27 cellular contexts compared by ENCODE assay signal in genomic region chr13:70938462-70938861, GRCh38.
"Had no signal": no experiment of that assay in that cellular context is flagged by ENCODE, and none has a peak within 500 bp of the region (broad histone marks: within the 10 kb centered on the region; RNA-seq: fewer than 3 reads in every experiment).

No MANE protein-coding gene starts in this region.

- FAIRE-seq: urothelium cell line had no signal

- H3K27ac ChIP-seq: stomach, suprapubic skin, testis, thoracic aorta, thyroid gland, tibial artery, tibial nerve, transverse colon, upper lobe of left lung, upper lobe of right lung, uterus, vagina had no signal

- H3K4me3 ChIP-seq: stomach, suprapubic skin, testis, thoracic aorta, thyroid gland, tibial artery, tibial nerve, transverse colon, upper lobe of left lung, upper lobe of right lung, uterus, vagina had no signal

- H3K9me3 ChIP-seq: stomach, suprapubic skin, testis, thoracic aorta, thyroid gland, tibial artery, tibial nerve, transverse colon, upper lobe of left lung, upper lobe of right lung, uterus, vagina had no signal

- ATAC-seq: stimulated activated effector memory CD8-positive, alpha-beta T cell treated with anti-CD3 and anti-CD28 coated beads, Interleukin-12 subunit alpha, Interleukin-12 subunit beta, amount 100 ng/mL, for 72 hours; stimulated activated memory B cell treated with anti-CD40 and anti-IgM and Interleukin-4, amounts not matched to agents 10 μg/mL and 1 μg/mL and 100 μg/mL, for 72 hours; stimulated activated naive B cell treated with anti-CD40 and anti-IgM and Interleukin-4, amounts not matched to agents 10 μg/mL and 1 μg/mL and 100 μg/mL, for 72 hours; stimulated activated naive CD8-positive, alpha-beta T cell treated with anti-CD3 and anti-CD28 coated beads, Interleukin-15, amount 100 ng/mL, for 72 hours; stimulated activated naive CD8-positive, alpha-beta T cell treated with anti-CD3 and anti-CD28 coated beads, Interleukin-15, Interleukin-2, amounts not matched to agents 100 U/mL and 50 U/mL, for 24 hours; upper lobe of right lung had no signal

- H3K36me3 ChIP-seq: stomach, suprapubic skin, thoracic aorta, thyroid gland, tibial artery, tibial nerve, transverse colon, upper lobe of left lung, upper lobe of right lung, uterus, vagina had no signal

- H3K4me1 ChIP-seq: stomach, suprapubic skin, testis, thyroid gland, tibial artery, tibial nerve, transverse colon, upper lobe of left lung, upper lobe of right lung, uterus, vagina had no signal

- H3K27me3 ChIP-seq: stomach, suprapubic skin, testis, thyroid gland, tibial artery, tibial nerve, transverse colon, upper lobe of left lung, upper lobe of right lung, uterus, vagina had no signal

- DNase-seq: stimulated activated CD4-positive, alpha-beta T cell treated with anti-CD3 and anti-CD28 coated beads, Interleukin-2, amount 100 ng/mL, for 48 hours; stimulated activated CD4-positive, alpha-beta T cell treated with anti-CD3 and anti-CD28 coated beads, Interleukin-4, amount 100 ng/mL, for 1 hour; stimulated activated CD4-positive, alpha-beta T cell treated with anti-CD3 and anti-CD28 coated beads, Interleukin-4, amount 100 ng/mL, for 24 hours; stimulated activated CD4-positive, alpha-beta T cell treated with anti-CD3 and anti-CD28 coated beads, Interleukin-4, amount 100 ng/mL, for 4 hours; stimulated activated CD8-positive, alpha-beta memory T cell treated with anti-CD3 and anti-CD28 coated beads, Interleukin-4, amount 100 ng/mL, for 48 hours; stimulated activated naive B cell treated with anti-CD40 and anti-IgM and Interleukin-4, amounts not matched to agents 10 μg/mL and 1 μg/mL and 100 μg/mL, for 72 hours; stimulated activated naive CD4-positive, alpha-beta T cell; stimulated activated naive CD4-positive, alpha-beta T cell treated with Interleukin-2 at 50 U/mL for 16 hours; stimulated activated naive CD8-positive, alpha-beta T cell treated with anti-CD3 and anti-CD28 coated beads, Interleukin-15, amount 100 ng/mL, for 72 hours; stimulated activated naive CD8-positive, alpha-beta T cell treated with anti-CD3 and anti-CD28 coated beads, Interleukin-15, Interleukin-2, amounts not matched to agents 100 U/mL and 50 U/mL, for 24 hours; stomach; substantia nigra; testis; thyroid gland; tibial artery; transverse colon; trophoblast cell; upper lobe of right lung; uterus had no signal
